20 cellular contexts compared by ENCODE assay signal in the genomic region with DNA sequence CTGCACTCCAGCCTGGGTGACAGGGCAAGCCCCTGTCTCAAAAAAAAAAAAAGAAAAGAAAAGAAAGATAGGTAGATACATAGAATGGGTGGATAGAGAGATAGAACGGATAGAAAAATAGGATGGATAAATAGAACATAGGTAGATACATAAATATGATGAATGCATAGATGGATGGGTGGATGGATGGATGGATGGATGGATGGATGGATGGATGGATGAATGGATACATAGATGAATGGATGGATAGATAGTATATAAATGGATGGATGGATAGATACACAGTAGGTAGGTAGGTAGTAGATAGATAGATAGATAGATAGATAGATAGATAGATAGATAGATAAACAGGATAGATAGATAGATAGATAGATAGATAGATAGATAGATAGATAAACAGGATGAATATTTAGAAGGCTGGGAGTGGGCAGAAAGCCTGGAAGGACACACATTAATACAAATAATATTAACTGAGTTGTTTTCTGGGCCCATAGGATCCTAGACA.
DNase-seq lines count a peak whose midpoint lies in the region; ATAC-seq, FAIRE-seq and TF ChIP-seq lines count a peak whose summit lies in the region.
"Had no signal": no experiment of that assay in that cellular context is flagged by ENCODE, and none has a peak within 500 bp of the region (broad histone marks: within the 10 kb centered on the region; RNA-seq: fewer than 3 reads in every experiment).

No MANE protein-coding gene starts in this region.

- 0 out of 2 replicates have a peak, but pooled peaks cover 4% of the 10 kb centered on the region for H4K20me1 ChIP-seq in K562 (replicated peaks; ENCODE audit: control insufficient read depth, insufficient read depth, low read length)

- DNase-seq in CD4-positive, CD25-positive, alpha-beta regulatory T cell, result no peak
- DNase-seq in CD4-positive, alpha-beta T cell, result no peak
- DNase-seq in K562 (ENCODE audit: extremely low read depth in 1 of 4, low spot score in 3 of 4), result no peak
- no peak for DNase-seq in naive thymus-derived CD8-positive, alpha-beta T cell
- DNase-seq in pons (ENCODE audit: low spot score), result no peak
- DNase-seq in NCI-H2171 treated with DMSO at 0.1 percent for 48 hours (lab: John Stamatoyannopoulos, UW), result no peak
- no peak for DNase-seq in spleen
- DNase-seq: ACHN; BE2C; C1 segment of cervical spinal cord; CD4-positive, alpha-beta memory T cell; DMS153; DMS79; GDM1; GOT3; H9 had no signal

- H3K4me2 ChIP-seq in K562 (ENCODE audit: insufficient read depth, low read length), result no peak overlapping the region

- TF ChIP-seq POLR2A in K562 (conservative IDR thresholded peaks at IDR 0.05) (no peak), spleen (IDR thresholded peaks at IDR 0.05) (no peak)

- H3K36me3 ChIP-seq in CD4-positive, CD25-positive, alpha-beta regulatory T cell (ENCODE audit: control insufficient read depth, insufficient read depth, low read length), result no peaks in the 10 kb centered on the region
- no peaks in the 10 kb centered on the region for H3K36me3 ChIP-seq in K562 (ENCODE audit: control insufficient read depth, insufficient read depth, low read length)
- peaks cover 0 to 20% (median 0%) of the 10 kb centered on the region in 6 donors for H3K36me3 ChIP-seq in spleen

- BruUV-seq in K562 (replicated peaks; lab: Mats Ljungman, UMichigan), result no TSS peak

- peaks cover 27% of the 10 kb centered on the region for H3K4me1 ChIP-seq in CD4-positive, CD25-positive, alpha-beta regulatory T cell (ENCODE audit: control insufficient read depth, insufficient read depth, low read length, poor library complexity, severe bottlenecking)
- H3K4me1 ChIP-seq in K562 (replicated peaks in 1 of 2; ENCODE audit: control insufficient read depth in 2 of 2, insufficient read depth in 2 of 2, low read length in 2 of 2) (no peaks in the 10 kb centered on the region), spleen (peaks cover 9 to 33% (median 28%) of the 10 kb centered on the region in 6 donors)
- H3K4me1 ChIP-seq: BE2C had no signal

- no peak overlapping the region for H3K4me3 ChIP-seq in CD4-positive, CD25-positive, alpha-beta regulatory T cell (ENCODE audit: low read depth, low read length)
- no peak overlapping the region for H3K4me3 ChIP-seq in K562
- no peak overlapping the region for H3K4me3 ChIP-seq in spleen

- no peak for TF ChIP-seq EP300 in K562 (IDR thresholded peaks at IDR 0.05; ENCODE audit: low read length)

- peak overlapping the region in 2 of 3 donors; percentile 76 to 85 for H3K27ac Mint-ChIP-seq in CD4-positive, CD25-positive, alpha-beta regulatory T cell
- H3K27ac Mint-ChIP-seq in CD4-positive, alpha-beta T cell, result peak overlapping the region; percentile 97
- H3K27ac Mint-ChIP-seq in naive thymus-derived CD8-positive, alpha-beta T cell, result peak overlapping the region in 6 of 10 donors; percentile 4 to 90 (median 57)

- intact Hi-C loops in CD4-positive, alpha-beta T cell (cut with DNase I, micrococcal nuclease), result no loop called here
- intact Hi-C loops in K562 (cut with micrococcal nuclease), result no loop called here
- intact Hi-C loops in spleen (cut with DNase I; ENCODE audit: low total_unique reads), result no loop called here

- H3K27ac ChIP-seq in CD4-positive, CD25-positive, alpha-beta regulatory T cell (ENCODE audit: insufficient read depth, low read length, poor library complexity, severe bottlenecking), result no peak overlapping the region
- H3K27ac ChIP-seq in CD4-positive, alpha-beta T cell (ENCODE audit: low read depth, low read length), result no peak overlapping the region
- no peak overlapping the region for H3K27ac ChIP-seq in K562 (ENCODE audit: extremely low read depth, low read depth, low read length)
- no peak overlapping the region for H3K27ac ChIP-seq in spleen
- H3K27ac ChIP-seq: HL-60 had no signal

- no peaks in the 10 kb centered on the region for H3K27me3 Mint-ChIP-seq in CD4-positive, CD25-positive, alpha-beta regulatory T cell
- no peaks in the 10 kb centered on the region for H3K27me3 Mint-ChIP-seq in CD4-positive, alpha-beta T cell
- no peaks in the 10 kb centered on the region for H3K27me3 Mint-ChIP-seq in naive thymus-derived CD8-positive, alpha-beta T cell
- H3K27me3 Mint-ChIP-seq: CD4-positive, alpha-beta memory T cell had no signal

- CTCF ChIA-PET in CD4-positive, alpha-beta T cell (lab: Charles Lee), result no interaction called here
- CTCF ChIA-PET in K562 (lab: Yijun Ruan, JAX; ENCODE audit: low intra/inter-chr PET ratio), result interaction anchor here (0.7 kb wide), 1 partner anchor 42 kb away, joined by 3 read pairs; no protein-coding TSS in a partner anchor

- peaks cover 7 to 43% (median 25%) of the 10 kb centered on the region in 4 donors for H3K4me1 Mint-ChIP-seq in CD4-positive, CD25-positive, alpha-beta regulatory T cell
- peaks cover 40% of the 10 kb centered on the region for H3K4me1 Mint-ChIP-seq in CD4-positive, alpha-beta T cell (ENCODE audit: low read depth)
- H3K4me1 Mint-ChIP-seq in naive thymus-derived CD8-positive, alpha-beta T cell, result peaks cover 7 to 52% (median 45%) of the 10 kb centered on the region in 4 donors

- no peak overlapping the region for H3K9ac ChIP-seq in K562 (ENCODE audit: insufficient read depth in 1 of 2, low read depth in 2 of 2, low read length in 2 of 2)

- H3K4me3 Mint-ChIP-seq in CD4-positive, CD25-positive, alpha-beta regulatory T cell, result peak overlapping the region in 1 of 4 donors; percentile 13
- no peak overlapping the region for H3K4me3 Mint-ChIP-seq in CD4-positive, alpha-beta T cell
- H3K4me3 Mint-ChIP-seq in naive thymus-derived CD8-positive, alpha-beta T cell, result no peak overlapping the region
- H3K4me3 Mint-ChIP-seq: CD4-positive, alpha-beta memory T cell; H9 had no signal

- FAIRE-seq in K562 (lab: Jason Lieb, UNC), result no peak
- FAIRE-seq: A204.1, GM12892, GM18507 had no signal

- in situ Hi-C loops in K562 (cut with MboI), result no loop called here

- no peak for TF ChIP-seq RAD21 in K562 (CRISPR knock-in tag; conservative IDR thresholded peaks at IDR 0.05 in 1 of 2, IDR thresholded peaks at IDR 0.05 in 1 of 2)

- POLR2A ChIA-PET in CD4-positive, alpha-beta T cell (lab: Charles Lee), result no interaction called here
- POLR2A ChIA-PET in K562 (lab: Yijun Ruan, JAX), result no interaction called here
- POLR2A ChIA-PET in naive thymus-derived CD8-positive, alpha-beta T cell (lab: Charles Lee), result interaction anchor here (1.0 kb wide), 1 partner anchor 56 kb away, joined by 5 read pairs; no protein-coding TSS in a partner anchor

- no peaks in the 10 kb centered on the region for H3K79me2 ChIP-seq in K562 (ENCODE audit: control insufficient read depth, insufficient read depth, low read length)

- H3K36me3 Mint-ChIP-seq in CD4-positive, CD25-positive, alpha-beta regulatory T cell, result peaks cover 14% of the 10 kb centered on the region
- H3K36me3 Mint-ChIP-seq in CD4-positive, alpha-beta T cell (ENCODE audit: low read depth), result peaks cover 20% of the 10 kb centered on the region
- peaks cover 0 to 3% (median 2%) of the 10 kb centered on the region in 3 donors for H3K36me3 Mint-ChIP-seq in naive thymus-derived CD8-positive, alpha-beta T cell

- no peaks in the 10 kb centered on the region for H3K27me3 ChIP-seq in CD4-positive, CD25-positive, alpha-beta regulatory T cell (ENCODE audit: control insufficient read depth, insufficient read depth, low read length)
- no peaks in the 10 kb centered on the region for H3K27me3 ChIP-seq in CD4-positive, alpha-beta T cell (ENCODE audit: control insufficient read depth, insufficient read depth, low read length)
- peaks cover 65 to 81% of the 10 kb centered on the region in 2 experiments for H3K27me3 ChIP-seq in K562 (ENCODE audit: control insufficient read depth in 2 of 2, insufficient read depth in 2 of 2, low read length in 2 of 2)
- H3K27me3 ChIP-seq in spleen (replicated peaks in 1 of 7), result peaks cover 0 to 4% (median 0%) of the 10 kb centered on the region in 7 donors
- H3K27me3 ChIP-seq: BE2C had no signal

- H2AFZ ChIP-seq in K562 (ENCODE audit: low read depth, low read length), result no peak overlapping the region

- WGBS in K562 (ENCODE audit: insufficient coverage, low coverage, missing lambda C conversion rate), result 0% methylated on average over 1 of the region's 1 CpG
- WGBS in spleen, 5 donors, result 89 to 98% (median 92%) methylated on average over 1 of the region's 1 CpG

- no peaks in the 10 kb centered on the region for H3K9me1 ChIP-seq in K562 (ENCODE audit: control insufficient read depth, insufficient read depth, low read length)

- no peaks in the 10 kb centered on the region for H3K9me3 Mint-ChIP-seq in CD4-positive, CD25-positive, alpha-beta regulatory T cell
- no peaks in the 10 kb centered on the region for H3K9me3 Mint-ChIP-seq in CD4-positive, alpha-beta T cell
- H3K9me3 Mint-ChIP-seq in naive thymus-derived CD8-positive, alpha-beta T cell, result no peaks in the 10 kb centered on the region
- H3K9me3 Mint-ChIP-seq: CD4-positive, alpha-beta memory T cell; H9 had no signal

- no peaks in the 10 kb centered on the region for H3K9me3 ChIP-seq in CD4-positive, CD25-positive, alpha-beta regulatory T cell (ENCODE audit: control insufficient read depth in 2 of 2, low read length in 2 of 2)
- H3K9me3 ChIP-seq in CD4-positive, alpha-beta T cell (ENCODE audit: control insufficient read depth, low read length), result no peaks in the 10 kb centered on the region
- no peaks in the 10 kb centered on the region for H3K9me3 ChIP-seq in K562 (replicated peaks; ENCODE audit: control insufficient read depth, insufficient read depth, low read depth, low read length)
- no peaks in the 10 kb centered on the region for H3K9me3 ChIP-seq in spleen
- H3K9me3 ChIP-seq: BE2C had no signal

- no peak for TF ChIP-seq CTCF in CD4-positive, alpha-beta T cell (IDR thresholded peaks at IDR 0.05)
- no peak for TF ChIP-seq CTCF in K562 (IDR thresholded peaks at IDR 0.05 in 2 of 3, conservative IDR thresholded peaks at IDR 0.05 in 1 of 3; ENCODE audit: insufficient read depth in 2 of 3, low read depth in 1 of 3, low read length in 3 of 3)
- no peak for TF ChIP-seq CTCF in spleen (IDR thresholded peaks at IDR 0.05 in 8 of 11, conservative IDR thresholded peaks at IDR 0.05 in 3 of 11)

- no peak for ATAC-seq in CD4-positive, CD25-positive, alpha-beta regulatory T cell (ENCODE audit: low read depth in 2 of 2)
- ATAC-seq in CD4-positive, alpha-beta T cell (ENCODE audit: poor library complexity), result no peak
- ATAC-seq in K562, result no peak
- no peak for ATAC-seq in naive thymus-derived CD8-positive, alpha-beta T cell

TF ChIP-seq in K562, 482 proteins besides CTCF, POLR2A, EP300 and RAD21 (continues in another document):
- TF ChIP-seq DACH1 (IDR thresholded peaks at IDR 0.05; ENCODE audit: partially characterized antibody) (peak; percentile 96), DPF2 (IDR thresholded peaks at IDR 0.05) (no peak)
